In genomic region chr5:56791396-56791795, GRCh38 we compare ENCODE assay signal across 18 cellular contexts.
A peak's percentile ranks its signal among the peaks of the same experiment; 100 is the strongest.
DNase-seq lines count a peak whose midpoint lies in the region; ATAC-seq and TF ChIP-seq lines count a peak whose summit lies in the region.
"Had no signal": no experiment of that assay in that cellular context is flagged by ENCODE, and none has a peak within 500 bp of the region (broad histone marks: within the 10 kb centered on the region; RNA-seq: fewer than 3 reads in every experiment).

No MANE protein-coding gene starts in this region.

- CTCF ChIA-PET in HEK293 (lab: Yijun Ruan, JAX) = interaction anchor here (1.4 kb wide), 1 partner anchor 21 kb away, joined by 3 read pairs; no protein-coding TSS in a partner anchor

- H3K9me3 ChIP-seq in HEK293 (ENCODE audit: control insufficient read depth, insufficient read depth, low read depth, low read length) = no peaks in the 10 kb centered on the region
- H3K9me3 ChIP-seq: mucosa of descending colon had no signal

- no peak for TF ChIP-seq CTCF in GM12865 (IDR thresholded peaks at IDR 0.05; ENCODE audit: insufficient read depth, low read depth, low read length, missing control alignments)
- TF ChIP-seq CTCF in HEK293 (tag by site-specific recombination; IDR thresholded peaks at IDR 0.05) = no peak

- peak; percentile 89 for ATAC-seq in GM18868 (IDR thresholded peaks at IDR 0.05; ENCODE audit: unreplicated experiment)
- ATAC-seq in HG03432 (IDR thresholded peaks at IDR 0.05; ENCODE audit: unreplicated experiment) = peak; percentile 74
- no peak for ATAC-seq in GM21528 (IDR thresholded peaks at IDR 0.05; ENCODE audit: low FRiP score, unreplicated experiment)
- ATAC-seq: effector memory CD8-positive, alpha-beta T cell; K562; mucosa of descending colon; right cardiac atrium; T-cell had no signal

- no peaks in the 10 kb centered on the region for H3K36me3 ChIP-seq in HEK293 (ENCODE audit: control insufficient read depth in 2 of 2, insufficient read depth in 1 of 2, low read length in 2 of 2)

- no peak overlapping the region for H3K27ac ChIP-seq in HEK293 (ENCODE audit: extremely low read depth, low read depth, low read length)
- H3K27ac ChIP-seq: hepatocyte had no signal

- POLR2A ChIA-PET in HEK293 (lab: Yijun Ruan, JAX) = no interaction called here

- no peaks in the 10 kb centered on the region for H3K4me1 ChIP-seq in HEK293 (ENCODE audit: control insufficient read depth, insufficient read depth, low read length)

- H3K4me3 ChIP-seq in GM12865 (ENCODE audit: low read depth, low read length) (no peak overlapping the region), HEK293 (ENCODE audit: low read depth, low read length) (no peak overlapping the region)
- H3K4me3 ChIP-seq: hepatocyte, K562, mucosa of descending colon had no signal

- DNase-seq in GM12865 (ENCODE audit: low read depth) (peak; percentile 83), AG08396 (ENCODE audit: low spot score) (no peak), NCI-H1694 treated with DMSO at 0.1 percent for 48 hours (lab: John Stamatoyannopoulos, UW) (no peak)
- no peak for DNase-seq in stimulated activated CD8-positive, alpha-beta memory T cell treated with anti-CD3 and anti-CD28 coated beads, Interleukin-4, amount 100 ng/mL, for 48 hours
- DNase-seq: activated CD8-positive, alpha-beta memory T cell treated with anti-CD3 and anti-CD28 coated beads, Interleukin-2, amount 50 U/mL, for 4 hours; Calu3; effector memory CD8-positive, alpha-beta T cell; kidney glomerular epithelial cell; mucosa of descending colon; NCI-H1092; right cardiac atrium; T-cell had no signal

TF ChIP-seq in HEK293, 187 proteins besides CTCF, POLR2A, EP300 and RAD21:
- no peak for TF ChIP-seq ZNF133 (tag by site-specific recombination; IDR thresholded peaks at IDR 0.05)
- peak; percentile 53; the same call in 1 of the 2 replicates for TF ChIP-seq SCRT2 (tag by site-specific recombination; IDR thresholded peaks at IDR 0.05)
- no peak for TF ChIP-seq BCL11A (tag by site-specific recombination; IDR thresholded peaks at IDR 0.05; ENCODE audit: low read depth)
- TF ChIP-seq SCRT1 (tag by site-specific recombination; IDR thresholded peaks at IDR 0.05; ENCODE audit: borderline replicate concordance) = peak; percentile 37; the same call in 1 of the 2 replicates
